ENCODE assay signal across 10 cellular contexts in genomic region chr1:43711524-43712386, GRCh38. TPM values are rescaled to one million over a fixed set of nuclear protein-coding genes. Genes with fewer than 3 reads are reported as not detected.
A peak's percentile ranks its signal among the peaks of the same experiment; 100 is the strongest.
DNase-seq lines count a peak whose midpoint lies in the region; ATAC-seq, FAIRE-seq and TF ChIP-seq lines count a peak whose summit lies in the region.
"Had no signal": no experiment of that assay in that cellular context is flagged by ENCODE, and none has a peak within 500 bp of the region (broad histone marks: within the 10 kb centered on the region; RNA-seq: fewer than 3 reads in every experiment).

No MANE protein-coding gene starts in this region.

- no peaks in the 10 kb centered on the region for H3K27me3 ChIP-seq in SJSA1 (replicated peaks)
- H3K27me3 ChIP-seq in gastrocnemius medialis = no peaks in the 10 kb centered on the region
- H3K27me3 ChIP-seq: ovary had no signal

- H3K27ac ChIP-seq in SJSA1 = peak overlapping the region; percentile 97
- peak overlapping the region; percentile 38 to 87 (median 52) for H3K27ac ChIP-seq in gastrocnemius medialis
- H3K27ac ChIP-seq: ovary had no signal

- intact Hi-C loops in gastrocnemius medialis (cut with DNase I; ENCODE audit: low total_unique reads) = no loop called here

- peaks cover 52% of the 10 kb centered on the region for H3K36me3 ChIP-seq in SJSA1
- H3K36me3 ChIP-seq in gastrocnemius medialis = no peaks in the 10 kb centered on the region
- H3K36me3 ChIP-seq: ovary had no signal

- peak; percentile 60 for FAIRE-seq in H54 (lab: Jason Lieb, UNC)

- H3K4me3 ChIP-seq in SJSA1 (no peak overlapping the region), fibroblast of pulmonary artery (replicated peaks; ENCODE audit: low read depth, low read length) (no peak overlapping the region), gastrocnemius medialis (no peak overlapping the region)
- H3K4me3 ChIP-seq: ovary had no signal

- no peak for TF ChIP-seq POLR2A in H54 (IDR thresholded peaks at IDR 0.05; ENCODE audit: low read depth, low read length)
- no peak for TF ChIP-seq POLR2A in gastrocnemius medialis (IDR thresholded peaks at IDR 0.05)

- no peak for ATAC-seq in gastrocnemius medialis

- in situ Hi-C loops in gastrocnemius medialis (cut with MboI; ENCODE audit: low sequenced_read_pairs in 4 of 4) = no loop called here

- DNase-seq in H54 (ENCODE audit: insufficient read length, low spot score) = no peak
- peak; percentile 70 to 82 for DNase-seq in SJSA1 (ENCODE audit: low read depth in 1 of 2, low spot score in 2 of 2)
- peak; percentile 86 for DNase-seq in fibroblast of pulmonary artery (ENCODE audit: low read depth)
- no peak for DNase-seq in gastrocnemius medialis
- no peak for DNase-seq in DMS53 (lab: John Stamatoyannopoulos, UW)
- no peak for DNase-seq in KG1 (lab: John Stamatoyannopoulos, UW)
- DNase-seq in T-helper 9 cell = no peak
- no peak for DNase-seq in activated naive CD4-positive, alpha-beta T cell treated with anti-CD3 and anti-CD28 coated beads, Interleukin-2, amount 50 U/mL, for 16 hours
- DNase-seq: effector memory CD4-positive, alpha-beta T cell; ovary had no signal

- peaks cover 8% of the 10 kb centered on the region; the same call in 1 of the 2 replicates for H3K9me3 ChIP-seq in SJSA1 (replicated peaks)
- no peaks in the 10 kb centered on the region for H3K9me3 ChIP-seq in gastrocnemius medialis
- H3K9me3 ChIP-seq: ovary had no signal

- TF ChIP-seq CTCF in fibroblast of pulmonary artery (IDR thresholded peaks at IDR 0.05; ENCODE audit: low read length, missing control alignments) = no peak
- no peak for TF ChIP-seq CTCF in gastrocnemius medialis (IDR thresholded peaks at IDR 0.05 in 4 of 5, conservative IDR thresholded peaks at IDR 0.05 in 1 of 5)

- H3K4me1 ChIP-seq in SJSA1 (replicated peaks) = peaks cover 52% of the 10 kb centered on the region
- H3K4me1 ChIP-seq in gastrocnemius medialis = peaks cover 46% of the 10 kb centered on the region in 2 donors

RNA-seq across cellular contexts. Expression of gene ST3GAL3, which starts 4.4 kb away (rescaled TPM):
- total RNA-seq in SJSA1 (2014; rRNA removed; shearing (Covaris generic)) = 18.7 and 25.0 TPM in 2 replicates
- total RNA-seq in gastrocnemius medialis = 10 to 100 TPM; 32.2 to 57.4 (median 38.3) TPM

Comparison
In these comparisons a context has a peak if more than half of its experiments do, and no peak if none do; other contexts are left out.
1. DNase-seq: peak in SJSA1 (2 of 2) and fibroblast of pulmonary artery (single experiment); none in H54 (single experiment), gastrocnemius medialis (0 of 2), DMS53 (single experiment), KG1 (single experiment), T-helper 9 cell (single experiment) and activated naive CD4-positive, alpha-beta T cell treated with anti-CD3 and anti-CD28 coated beads, Interleukin-2, amount 50 U/mL, for 16 hours (single experiment).